Comparison of ENCODE assay signal across 14 cellular contexts in genomic region chr11:62502030-62502730, GRCh38. TPM values are rescaled to one million over a fixed set of nuclear protein-coding genes. Genes with fewer than 3 reads are reported as not detected.
DNase-seq lines count a peak whose midpoint lies in the region; ATAC-seq and TF ChIP-seq lines count a peak whose summit lies in the region.
"Had no signal": no experiment of that assay in that cellular context is flagged by ENCODE, and none has a peak within 500 bp of the region (broad histone marks: within the 10 kb centered on the region; RNA-seq: fewer than 3 reads in every experiment).

No MANE protein-coding gene starts in this region.

- H3K4me3 ChIP-seq in right atrium auricular region (no peak overlapping the region), osteoblast (ENCODE audit: insufficient read depth, low read length) (no peak overlapping the region), vagina (no peak overlapping the region)

- no peak for DNase-seq in right atrium auricular region (ENCODE audit: low spot score)
- DNase-seq in left cardiac atrium, result no peak
- no peak for DNase-seq in epithelial cell of prostate (ENCODE audit: low read depth, low spot score)
- no peak for DNase-seq in osteoblast (ENCODE audit: insufficient read length, low spot score, missing footprints)
- DNase-seq in vagina (ENCODE audit: extremely low spot score in 2 of 2), result no peak
- DNase-seq in NOMO-1 treated with dmso at 0.1 percent for 144 hours (lab: John Stamatoyannopoulos, UW; ENCODE audit: unreplicated experiment), result no peak
- no peak for DNase-seq in NCI-H1694 (lab: John Stamatoyannopoulos, UW)
- DNase-seq: activated CD4-positive, alpha-beta T cell treated with anti-CD3 and anti-CD28 coated beads, Interleukin-2, amount 50 U/mL, for 4 hours; activated gamma-delta T cell; DND-41; HFFc6; KG1; NCI-H2107 had no signal

- H3K9me3 ChIP-seq in right atrium auricular region (no peaks in the 10 kb centered on the region), osteoblast (ENCODE audit: low read depth, low read length) (no peaks in the 10 kb centered on the region), vagina (no peaks in the 10 kb centered on the region)

- H3K4me1 ChIP-seq in right atrium auricular region, result peaks cover 0 to 80% of the 10 kb centered on the region in 2 donors
- peaks cover 24% of the 10 kb centered on the region for H3K4me1 ChIP-seq in osteoblast (ENCODE audit: insufficient read depth, low read length)
- H3K4me1 ChIP-seq in vagina, result peaks cover 50% of the 10 kb centered on the region

- TF ChIP-seq POLR2A in vagina (IDR thresholded peaks at IDR 0.05), result no peak

- TF ChIP-seq CTCF in right atrium auricular region (IDR thresholded peaks at IDR 0.05) (no peak), osteoblast (IDR thresholded peaks at IDR 0.05; ENCODE audit: extremely low read depth, low read depth, low read length) (no peak), vagina (IDR thresholded peaks at IDR 0.05) (no peak)

- no peak for ATAC-seq in left cardiac atrium
- ATAC-seq in GM21619 (IDR thresholded peaks at IDR 0.05; ENCODE audit: unreplicated experiment), result no peak

- H3K79me2 ChIP-seq in osteoblast (ENCODE audit: insufficient read depth, low read length), result no peaks in the 10 kb centered on the region

- no peaks in the 10 kb centered on the region for H4K20me1 ChIP-seq in osteoblast (ENCODE audit: insufficient read depth, low read length)

- H3K4me2 ChIP-seq in osteoblast (ENCODE audit: insufficient read depth, low read length), result peak overlapping the region; percentile 17

- intact Hi-C loops in left cardiac atrium (cut with DNase I) (loop anchor here in 1 of 2 donors (5.0 kb wide), 1 partner anchor 40 kb away; no protein-coding TSS in a partner anchor), vagina (cut with DNase I) (no loop called here)

- no peaks in the 10 kb centered on the region for H3K27me3 ChIP-seq in right atrium auricular region
- H3K27me3 ChIP-seq in osteoblast (ENCODE audit: insufficient read depth, low read length), result no peaks in the 10 kb centered on the region
- no peaks in the 10 kb centered on the region for H3K27me3 ChIP-seq in vagina

- H2AFZ ChIP-seq in osteoblast (ENCODE audit: low read length), result peak overlapping the region; percentile 58

- peak overlapping the region; percentile 60 to 67 for H3K27ac ChIP-seq in right atrium auricular region
- H3K27ac ChIP-seq in epithelial cell of prostate, result peak overlapping the region; percentile 99
- H3K27ac ChIP-seq in osteoblast (ENCODE audit: low read depth, low read length), result no peak overlapping the region
- H3K27ac ChIP-seq in vagina, result peak overlapping the region; percentile 76

- H3K36me3 ChIP-seq in right atrium auricular region (no peaks in the 10 kb centered on the region), osteoblast (ENCODE audit: insufficient read depth, low read length) (no peaks in the 10 kb centered on the region), vagina (no peaks in the 10 kb centered on the region)

RNA-seq across cellular contexts. Expression of gene AHNAK, which starts 44.4 kb away (rescaled TPM):
- 100 to 1,000 TPM; 270 to 441 TPM for total RNA-seq in right atrium auricular region
- 100 to 1,000 TPM; 329 to 404 TPM for total RNA-seq in left cardiac atrium
- 646 and 720 TPM in 2 replicates for total RNA-seq in osteoblast
- total RNA-seq in vagina, result 828 TPM
